ENCODE assay signal across 11 cellular contexts in the genomic region with DNA sequence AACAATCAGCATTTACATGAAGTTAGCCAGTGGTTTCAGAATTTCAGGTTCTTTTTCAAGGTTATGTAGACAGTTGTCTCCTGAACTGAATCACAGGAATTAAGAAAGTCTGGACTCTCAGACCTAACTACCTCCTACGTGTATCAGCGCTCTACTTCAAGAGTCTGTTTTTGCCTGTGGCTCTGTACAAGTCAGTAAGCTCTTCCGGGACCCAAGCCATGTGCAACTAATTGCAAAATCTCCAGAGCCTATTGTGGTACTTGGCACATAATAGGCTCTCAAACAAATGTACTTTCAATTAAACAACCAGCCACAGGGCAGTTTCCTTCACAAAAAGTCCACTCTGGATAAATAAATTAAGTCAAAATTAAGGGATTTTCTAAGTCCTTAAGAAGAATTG.
DNase-seq lines count a peak whose midpoint lies in the region; ATAC-seq and TF ChIP-seq lines count a peak whose summit lies in the region.
"Had no signal": no experiment of that assay in that cellular context is flagged by ENCODE, and none has a peak within 500 bp of the region (broad histone marks: within the 10 kb centered on the region; RNA-seq: fewer than 3 reads in every experiment).

No MANE protein-coding gene starts in this region.

- no peak overlapping the region for H3K4me3 Mint-ChIP-seq in type B pancreatic cell
- no peak overlapping the region for H3K4me3 Mint-ChIP-seq in naive thymus-derived CD4-positive, alpha-beta T cell

- H3K4me3 ChIP-seq in right cardiac atrium (ENCODE audit: low read length) = no peak overlapping the region
- H3K4me3 ChIP-seq in naive thymus-derived CD4-positive, alpha-beta T cell (ENCODE audit: low read length) = no peak overlapping the region

- H3K4me1 Mint-ChIP-seq in type B pancreatic cell (ENCODE audit: unreplicated experiment) = peaks cover 25% of the 10 kb centered on the region
- no peaks in the 10 kb centered on the region for H3K4me1 Mint-ChIP-seq in naive thymus-derived CD4-positive, alpha-beta T cell

- POLR2A ChIA-PET in naive thymus-derived CD4-positive, alpha-beta T cell (lab: Charles Lee) = no interaction called here

- no peaks in the 10 kb centered on the region for H3K27me3 ChIP-seq in right cardiac atrium (ENCODE audit: control insufficient read depth, insufficient read depth)
- H3K27me3 ChIP-seq in naive thymus-derived CD4-positive, alpha-beta T cell (ENCODE audit: control insufficient read depth in 2 of 2, insufficient read depth in 2 of 2, low read length in 2 of 2) = no peaks in the 10 kb centered on the region

- no peaks in the 10 kb centered on the region for H3K9me3 ChIP-seq in right cardiac atrium (ENCODE audit: control insufficient read depth, low read length)
- H3K9me3 ChIP-seq in naive thymus-derived CD4-positive, alpha-beta T cell (ENCODE audit: control insufficient read depth in 2 of 3, low read length in 3 of 3) = no peaks in the 10 kb centered on the region

- intact Hi-C loops in right cardiac atrium (cut with DNase I) = no loop called here
- intact Hi-C loops in naive thymus-derived CD4-positive, alpha-beta T cell (cut with micrococcal nuclease) = no loop called here

- H3K27ac ChIP-seq in right cardiac atrium (ENCODE audit: low read length) = no peak overlapping the region
- no peak overlapping the region for H3K27ac ChIP-seq in naive thymus-derived CD4-positive, alpha-beta T cell (ENCODE audit: low read depth, low read length)

- H3K4me1 ChIP-seq in right cardiac atrium (ENCODE audit: control insufficient read depth, insufficient read depth, low read length) = no peaks in the 10 kb centered on the region
- no peaks in the 10 kb centered on the region for H3K4me1 ChIP-seq in naive thymus-derived CD4-positive, alpha-beta T cell (ENCODE audit: control insufficient read depth in 2 of 2, insufficient read depth in 2 of 2, low read length in 2 of 2)

- H3K27ac Mint-ChIP-seq in type B pancreatic cell = peak overlapping the region; percentile 72
- H3K27ac Mint-ChIP-seq in naive thymus-derived CD4-positive, alpha-beta T cell = peak overlapping the region in 1 of 9 donors; percentile 7

- WGBS in right cardiac atrium = 30% methylated on average over 3 of the region's 3 CpGs

- H3K36me3 Mint-ChIP-seq in type B pancreatic cell = no peaks in the 10 kb centered on the region
- no peaks in the 10 kb centered on the region for H3K36me3 Mint-ChIP-seq in naive thymus-derived CD4-positive, alpha-beta T cell

- DNase-seq in NCI-H510A treated with DMSO at 0.1 percent for 48 hours (lab: John Stamatoyannopoulos, UW) = peak; percentile 27
- no peak for DNase-seq in NCI-H510A (lab: John Stamatoyannopoulos, UW)
- DNase-seq in astrocyte of the hippocampus (ENCODE audit: low read depth, low spot score) = peak; percentile 88
- peak in 2 of 3 donors; percentile 22 to 40 for DNase-seq in right cardiac atrium
- DNase-seq in type B pancreatic cell (ENCODE audit: extremely low spot score, unreplicated experiment) = no peak
- no peak for DNase-seq in effector CD4-positive, alpha-beta T cell
- no peak for DNase-seq in naive thymus-derived CD4-positive, alpha-beta T cell
- DNase-seq: activated T-cell treated with anti-CD3 and anti-CD28 coated beads, Interleukin-2, amount 50 U/mL, for 1 hour; effector memory CD4-positive, alpha-beta T cell; NCI-H187 had no signal

- no peaks in the 10 kb centered on the region for H3K36me3 ChIP-seq in naive thymus-derived CD4-positive, alpha-beta T cell (ENCODE audit: control insufficient read depth in 2 of 3, insufficient read depth in 3 of 3, low read length in 3 of 3)

- no peak for TF ChIP-seq CTCF in type B pancreatic cell (conservative IDR thresholded peaks at IDR 0.05)

- CTCF ChIA-PET in naive thymus-derived CD4-positive, alpha-beta T cell (lab: Charles Lee) = no interaction called here

- peak; percentile 75 to 80 for ATAC-seq in right cardiac atrium
- ATAC-seq in GM18909 (IDR thresholded peaks at IDR 0.05; ENCODE audit: poor library complexity, unreplicated experiment) = no peak
- ATAC-seq in naive thymus-derived CD4-positive, alpha-beta T cell = no peak

- H3K9me3 Mint-ChIP-seq in type B pancreatic cell = no peaks in the 10 kb centered on the region
- H3K9me3 Mint-ChIP-seq in naive thymus-derived CD4-positive, alpha-beta T cell = peaks cover 0 to 4% (median 0%) of the 10 kb centered on the region in 11 donors

- no peaks in the 10 kb centered on the region for H3K27me3 Mint-ChIP-seq in type B pancreatic cell
- H3K27me3 Mint-ChIP-seq in naive thymus-derived CD4-positive, alpha-beta T cell = no peaks in the 10 kb centered on the region

Comparison
In these comparisons a context has a peak if more than half of its experiments do, and no peak if none do; other contexts are left out.
1. DNase-seq: peak in NCI-H510A treated with DMSO at 0.1 percent for 48 hours (single experiment), astrocyte of the hippocampus (single experiment) and right cardiac atrium (2 of 3); none in NCI-H510A (single experiment), type B pancreatic cell (single experiment), effector CD4-positive, alpha-beta T cell (single experiment) and naive thymus-derived CD4-positive, alpha-beta T cell (0 of 9).
2. ATAC-seq: peak in right cardiac atrium (2 of 2); none in GM18909 (single experiment) and naive thymus-derived CD4-positive, alpha-beta T cell (single experiment).